8 cellular contexts compared by ENCODE assay signal in the genomic region with DNA sequence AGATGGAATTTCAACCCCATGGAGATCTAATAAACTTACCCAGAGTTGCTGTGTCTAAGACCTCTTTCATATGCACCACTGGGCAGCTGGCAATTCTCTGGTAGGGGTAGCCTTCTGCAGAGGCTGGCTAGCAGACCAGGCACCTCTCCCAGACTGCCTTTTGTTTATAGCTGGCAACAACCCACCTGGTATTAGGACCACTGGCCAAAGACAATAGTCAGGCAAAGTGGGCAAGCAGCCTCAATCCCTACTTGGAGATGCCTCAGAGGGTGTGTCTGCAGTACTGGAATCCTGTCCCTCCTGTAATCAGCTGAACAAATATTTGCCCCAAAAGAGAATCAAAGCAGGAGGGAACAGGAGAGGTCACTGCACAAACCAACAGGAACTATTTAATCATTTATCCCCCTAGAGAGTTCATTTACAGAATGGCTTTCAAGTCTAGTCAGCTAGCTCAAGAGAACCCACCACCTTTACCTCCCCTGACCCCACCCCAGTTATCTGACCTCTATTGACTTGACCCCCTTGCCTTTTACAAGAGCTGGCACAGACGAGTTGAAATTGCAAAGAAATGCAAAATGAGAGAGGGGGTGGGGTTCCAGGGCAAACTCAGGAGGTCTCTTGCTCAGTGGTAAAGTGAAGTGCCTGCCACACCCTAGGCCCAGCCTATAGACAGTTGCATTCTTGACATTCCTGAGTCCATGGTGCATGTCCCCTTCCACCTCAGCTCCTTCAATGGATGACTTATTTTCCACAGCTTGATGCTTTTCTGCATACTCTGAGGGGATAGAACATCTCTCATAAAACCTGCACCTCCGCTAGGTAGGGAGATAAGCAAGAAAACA. TPM values are rescaled to one million over a fixed set of nuclear protein-coding genes. Genes with fewer than 3 reads are reported as not detected.
DNase-seq lines count a peak whose midpoint lies in the region; ATAC-seq and TF ChIP-seq lines count a peak whose summit lies in the region.

No MANE protein-coding gene starts in this region.

- no peak overlapping the region for H2AFZ ChIP-seq in Karpas-422 (ENCODE audit: low read length)

- H3K9me3 ChIP-seq in CD4-positive, alpha-beta T cell (ENCODE audit: control insufficient read depth, low read length): no peaks in the 10 kb centered on the region
- H3K9me3 ChIP-seq in Karpas-422 (ENCODE audit: low read length) (no peaks in the 10 kb centered on the region), ascending aorta (no peaks in the 10 kb centered on the region), subcutaneous abdominal adipose tissue (ENCODE audit: control insufficient read depth in 5 of 5, low read length in 5 of 5) (no peaks in the 10 kb centered on the region)

- peak overlapping the region; percentile 97 for H3K9ac ChIP-seq in Karpas-422 (ENCODE audit: low read length)
- H3K9ac ChIP-seq in subcutaneous abdominal adipose tissue (ENCODE audit: low read length in 5 of 5): peak overlapping the region; percentile 25 to 99 (median 84)

- peaks cover 42% of the 10 kb centered on the region for H3K36me3 Mint-ChIP-seq in CD4-positive, alpha-beta T cell (ENCODE audit: low read depth)

- H3K27me3 Mint-ChIP-seq in CD4-positive, alpha-beta T cell: no peaks in the 10 kb centered on the region

- H4K20me1 ChIP-seq in Karpas-422 (ENCODE audit: insufficient read depth, low read depth, low read length): no peaks in the 10 kb centered on the region

- no peaks in the 10 kb centered on the region for H3K9me2 ChIP-seq in Karpas-422 (replicated peaks; ENCODE audit: insufficient read depth, low read length)

- no peak for DNase-seq in CD4-positive, alpha-beta T cell
- peak; percentile 52 for DNase-seq in Karpas-422
- no peak for DNase-seq in ascending aorta (ENCODE audit: low spot score in 2 of 2)
- peak; percentile 99 for DNase-seq in kidney glomerular epithelial cell (lab: John Stamatoyannopoulos, UW)
- DNase-seq in NCI-H1694 treated with DMSO at 0.1 percent for 48 hours (lab: John Stamatoyannopoulos, UW): no peak

- no peaks in the 10 kb centered on the region for H3K9me3 Mint-ChIP-seq in CD4-positive, alpha-beta T cell

- intact Hi-C loops in CD4-positive, alpha-beta T cell (cut with DNase I, micrococcal nuclease): loop anchor here (5.0 kb wide), 3 partner anchors 43 to 148 kb away; partner anchors contain the start of gene ID1 (in 1 of the 2)
- intact Hi-C loops in ascending aorta (cut with DNase I): loop anchor here (10.0 kb wide), 1 partner anchor 125 kb away; the partner anchor contains the start of gene FOXS1

- peak overlapping the region; percentile 97 for H3K4me3 Mint-ChIP-seq in CD4-positive, alpha-beta T cell

- peak overlapping the region; percentile 94 for H3K4me2 ChIP-seq in Karpas-422 (ENCODE audit: low read depth, low read length, poor library complexity, severe bottlenecking)

- H3K4me1 Mint-ChIP-seq in CD4-positive, alpha-beta T cell (ENCODE audit: low read depth): peaks cover 76% of the 10 kb centered on the region

- CTCF ChIA-PET in CD4-positive, alpha-beta T cell (lab: Charles Lee): interaction anchor here (0.7 to 7.2 kb wide), 7 partner anchors 20 to 115 kb away, joined by 3 to 197 read pairs (median 3); partner anchors contain the start of gene ID1

- H3K27me3 ChIP-seq in CD4-positive, alpha-beta T cell (ENCODE audit: control insufficient read depth, insufficient read depth, low read length): no peaks in the 10 kb centered on the region
- H3K27me3 ChIP-seq in Karpas-422 (ENCODE audit: low read length): no peaks in the 10 kb centered on the region
- H3K27me3 ChIP-seq in ascending aorta: no peaks in the 10 kb centered on the region
- H3K27me3 ChIP-seq in subcutaneous abdominal adipose tissue (ENCODE audit: control insufficient read depth in 5 of 5, insufficient read depth in 4 of 5, low read length in 5 of 5): no peaks in the 10 kb centered on the region

- no peak for ATAC-seq in CD4-positive, alpha-beta T cell (ENCODE audit: poor library complexity)
- ATAC-seq in GM19452 (IDR thresholded peaks at IDR 0.05; ENCODE audit: unreplicated experiment) (no peak), GM19455 (IDR thresholded peaks at IDR 0.05; ENCODE audit: unreplicated experiment) (no peak)

- H3K4me1 ChIP-seq in Karpas-422 (ENCODE audit: low read length): peaks cover 57% of the 10 kb centered on the region
- peaks cover 0 to 37% of the 10 kb centered on the region in 2 donors for H3K4me1 ChIP-seq in ascending aorta
- peaks cover 4 to 82% (median 64%) of the 10 kb centered on the region in 5 donors for H3K4me1 ChIP-seq in subcutaneous abdominal adipose tissue (ENCODE audit: control insufficient read depth in 5 of 5, insufficient read depth in 5 of 5, low read length in 5 of 5)

- H3K79me2 ChIP-seq in Karpas-422 (ENCODE audit: low read length): peaks cover 79% of the 10 kb centered on the region

- no peak for TF ChIP-seq CTCF in CD4-positive, alpha-beta T cell (IDR thresholded peaks at IDR 0.05)
- TF ChIP-seq CTCF in ascending aorta (IDR thresholded peaks at IDR 0.05): no peak

- H3K27ac Mint-ChIP-seq in CD4-positive, alpha-beta T cell: peak overlapping the region; percentile 87

- peaks cover 15% of the 10 kb centered on the region for H3K36me3 ChIP-seq in Karpas-422 (ENCODE audit: insufficient read depth, low read length)
- peaks cover 2 to 18% of the 10 kb centered on the region in 2 donors for H3K36me3 ChIP-seq in ascending aorta
- H3K36me3 ChIP-seq in subcutaneous abdominal adipose tissue (ENCODE audit: control insufficient read depth in 5 of 5, insufficient read depth in 5 of 5, low read length in 5 of 5): peaks cover 0 to 29% (median 6%) of the 10 kb centered on the region in 5 donors

- H3K27ac ChIP-seq in CD4-positive, alpha-beta T cell (ENCODE audit: low read depth, low read length): no peak overlapping the region
- peak overlapping the region; percentile 94 for H3K27ac ChIP-seq in Karpas-422 (ENCODE audit: low read length)
- H3K27ac ChIP-seq in ascending aorta: peak overlapping the region; percentile 95 to 98
- peak overlapping the region; percentile 99 for H3K27ac ChIP-seq in subcutaneous abdominal adipose tissue (ENCODE audit: low read depth, low read length)

- peak overlapping the region; percentile 86 for H3K4me3 ChIP-seq in Karpas-422 (ENCODE audit: low read length)
- H3K4me3 ChIP-seq in ascending aorta: peak overlapping the region; percentile 71 to 82
- H3K4me3 ChIP-seq in subcutaneous abdominal adipose tissue (ENCODE audit: low read depth in 1 of 5, low read length in 5 of 5): peak overlapping the region; percentile 73 to 95 (median 84)

- POLR2A ChIA-PET in CD4-positive, alpha-beta T cell (lab: Charles Lee): interaction anchor here (1.0 to 7.5 kb wide), 5 partner anchors 18 to 58 kb away, joined by 4 to 91 read pairs (median 7); no protein-coding TSS in a partner anchor

RNA-seq across cellular contexts. Expression of gene BCL2L1, which starts 2.8 kb away (rescaled TPM):
- total RNA-seq in CD4-positive, alpha-beta T cell: 10 to 100 TPM; 11.8 to 11.9 TPM
- 41.0 and 56.1 TPM in 2 replicates for total RNA-seq in Karpas-422 (2014; rRNA removed; shearing (Covaris generic); ENCODE audit: low replicate concordance)
- 200 TPM for total RNA-seq in ascending aorta

RNA-seq across cellular contexts. Expression of gene TPX2, which starts 19.2 kb away (rescaled TPM):
- total RNA-seq in CD4-positive, alpha-beta T cell: under 1 TPM; 0.85 to 0.89 TPM
- 54.0 and 55.5 TPM in 2 replicates for total RNA-seq in Karpas-422 (2014; rRNA removed; shearing (Covaris generic); ENCODE audit: low replicate concordance)
- not detected for total RNA-seq in ascending aorta

Comparison
In these comparisons a context has a peak if more than half of its experiments do, and no peak if none do; other contexts are left out.
1. DNase-seq: peak in Karpas-422 (single experiment) and kidney glomerular epithelial cell (single experiment); none in CD4-positive, alpha-beta T cell (0 of 10), ascending aorta (0 of 2) and NCI-H1694 treated with DMSO at 0.1 percent for 48 hours (single experiment).
2. RNA of gene TPX2, which starts 19.2 kb away (total RNA-seq): 54.0 to 55.5 TPM in Karpas-422; 0.85 to 0.89 TPM in CD4-positive, alpha-beta T cell and not detected in ascending aorta (single experiment); every median in the first group is over 10 times any median in the second.
3. Peak in every context shown above with its lines, with median percentiles within 50 percentile points of each other: H3K4me3 ChIP-seq.